ENCODE assay signal across 12 cellular contexts in the genomic region with DNA sequence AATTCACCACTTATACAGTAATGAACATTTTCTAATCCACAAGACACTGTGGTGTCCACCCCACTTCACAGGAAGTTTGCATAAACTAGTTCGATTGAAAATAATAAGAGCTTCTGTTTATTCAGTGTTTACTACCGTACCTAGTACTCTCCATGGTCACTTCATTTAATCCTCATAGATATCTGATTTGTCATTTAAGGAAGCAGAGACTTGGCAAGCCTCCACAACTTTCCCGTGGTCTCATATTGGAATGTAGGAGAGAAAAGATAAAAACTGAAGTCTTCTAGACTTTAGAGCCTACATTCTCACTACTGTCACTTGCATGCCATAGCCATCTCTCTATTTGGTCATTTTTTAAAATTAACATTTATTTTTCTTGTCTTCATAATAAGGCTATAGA.
"Had no signal": no experiment of that assay in that cellular context is flagged by ENCODE, and none has a peak within 500 bp of the region (broad histone marks: within the 10 kb centered on the region; RNA-seq: fewer than 3 reads in every experiment).

No MANE protein-coding gene starts in this region.

- H3K4me3 ChIP-seq: coronary artery, heart right ventricle, left lung, prostate gland, upper lobe of left lung had no signal

- H3K9me3 ChIP-seq: heart right ventricle, left lung, prostate gland, upper lobe of left lung had no signal

- H3K27me3 ChIP-seq: left lung, upper lobe of left lung had no signal

- DNase-seq: activated B cell treated with CpG ODN at 0.5 μM for 24 hours; activated CD4-positive, alpha-beta T cell treated with anti-CD3 and anti-CD28 coated beads, Interleukin-2, amount 50 U/mL, for 1 hour; effector CD4-positive, alpha-beta T cell; heart right ventricle; islet precursor cell; left lung; stimulated activated CD4-positive, alpha-beta T cell treated with anti-CD3 and anti-CD28 coated beads, Interleukin-4, amount 100 ng/mL, for 24 hours; upper lobe of left lung had no signal

- H3K27ac ChIP-seq: coronary artery, heart right ventricle, left lung, prostate gland, upper lobe of left lung had no signal

- H3K4me1 ChIP-seq: heart right ventricle, left lung, prostate gland, upper lobe of left lung had no signal

- ATAC-seq: activated naive CD4-positive, alpha-beta T cell treated with anti-CD3 and anti-CD28 coated beads, Interleukin-2, amount 50 U/mL, for 72 hours; heart right ventricle; left lung; natural killer cell treated with Interleukin-12 subunit alpha and Interleukin-12 subunit beta and Interleukin-15 and Interleukin-18, amount 100 ng/mL, for 72 hours had no signal

- H3K36me3 ChIP-seq: heart right ventricle, left lung, prostate gland, upper lobe of left lung had no signal
